1 cellular context compared by ENCODE assay signal in genomic region chr5:15993934-15994333, GRCh38.
TF ChIP-seq lines count a peak whose summit lies in the region.

No MANE protein-coding gene starts in this region.

TF ChIP-seq in GM23338, 12 proteins besides CTCF, POLR2A, EP300 and RAD21 (continued from another document):
- no peak for TF ChIP-seq ZNF462 (CRISPR knock-in tag; IDR thresholded peaks at IDR 0.05)
- TF ChIP-seq CREB1 (CRISPR knock-in tag; IDR thresholded peaks at IDR 0.05; ENCODE audit: low read depth) = no peak
- TF ChIP-seq EZH2 (IDR thresholded peaks at IDR 0.05; ENCODE audit: low read depth, unreplicated experiment) = no peak
- TF ChIP-seq NANOG (IDR thresholded peaks at IDR 0.05; ENCODE audit: borderline replicate concordance) = no peak
- no peak for TF ChIP-seq ZNF331 (CRISPR knock-in tag; IDR thresholded peaks at IDR 0.05; ENCODE audit: low read depth)
- no peak for TF ChIP-seq ETS1 (IDR thresholded peaks at IDR 0.05)
- TF ChIP-seq POLR2AphosphoS5 (IDR thresholded peaks at IDR 0.05; ENCODE audit: low read depth) = no peak
- TF ChIP-seq EZH2phosphoT487 (IDR thresholded peaks at IDR 0.05; ENCODE audit: unreplicated experiment) = no peak
- TF ChIP-seq STAT1 (IDR thresholded peaks at IDR 0.05; ENCODE audit: unreplicated experiment) = no peak
